Comparison of ENCODE assay signal across 8 cellular contexts in genomic region chr17:17663160-17664072, GRCh38. TPM values are rescaled to one million over a fixed set of nuclear protein-coding genes. Genes with fewer than 3 reads are reported as not detected.
DNase-seq lines count a peak whose midpoint lies in the region; ATAC-seq and TF ChIP-seq lines count a peak whose summit lies in the region.

No MANE protein-coding gene starts in this region.

- DNase-seq in GM13976 (ENCODE audit: low spot score) (peak; percentile 92), NCI-H1694 (lab: John Stamatoyannopoulos, UW) (peak; percentile 67), colonic mucosa (peak; percentile 43), mucosa of gallbladder (ENCODE audit: low spot score) (peak; percentile 45), GF-D8 (lab: John Stamatoyannopoulos, UW) (no peak)
- peak; percentile 73 to 81 for DNase-seq in activated CD4-positive, alpha-beta T cell treated with anti-CD3 and anti-CD28 coated beads for 4 hours
- peak; percentile 64 to 87 for DNase-seq in stimulated activated effector memory CD8-positive, alpha-beta T cell treated with anti-CD3 and anti-CD28 coated beads, Interleukin-12 subunit alpha, Interleukin-12 subunit beta, amount 100 ng/mL, for 72 hours (ENCODE audit: low spot score in 2 of 2)

- in situ Hi-C loops in GM13976 (cut with MboI; ENCODE audit: low sequenced_read_pairs, unreplicated experiment) = no loop called here

- H3K27me3 ChIP-seq in colonic mucosa = no peaks in the 10 kb centered on the region

- H3K4me3 Mint-ChIP-seq in stimulated activated effector memory CD8-positive, alpha-beta T cell treated with anti-CD3 and anti-CD28 coated beads, Interleukin-12 subunit alpha, Interleukin-12 subunit beta, amount 100 ng/mL, for 72 hours = peak overlapping the region; percentile 47

- TF ChIP-seq CTCF in GM13976 (IDR thresholded peaks at IDR 0.05; ENCODE audit: borderline replicate concordance, control extremely low read depth, extremely low read depth, insufficient read depth, missing control alignments) (peak; percentile 1), HEK293 (tag by site-specific recombination; IDR thresholded peaks at IDR 0.05) (no peak), colonic mucosa (IDR thresholded peaks at IDR 0.05) (no peak)

- no peak overlapping the region for H3K9ac ChIP-seq in colonic mucosa (ENCODE audit: low read depth in 2 of 2, low read length in 2 of 2)

- H3K27ac ChIP-seq in HEK293 (ENCODE audit: extremely low read depth, low read depth, low read length) (no peak overlapping the region), colonic mucosa (no peak overlapping the region)

- no peaks in the 10 kb centered on the region for H3K9me3 ChIP-seq in HEK293 (ENCODE audit: control insufficient read depth, insufficient read depth, low read depth, low read length)
- no peaks in the 10 kb centered on the region for H3K9me3 ChIP-seq in colonic mucosa

- H3K4me1 ChIP-seq in HEK293 (ENCODE audit: control insufficient read depth, insufficient read depth, low read length) (no peaks in the 10 kb centered on the region), colonic mucosa (no peaks in the 10 kb centered on the region)

- H3K27ac Mint-ChIP-seq in stimulated activated effector memory CD8-positive, alpha-beta T cell treated with anti-CD3 and anti-CD28 coated beads, Interleukin-12 subunit alpha, Interleukin-12 subunit beta, amount 100 ng/mL, for 72 hours = peak overlapping the region; percentile 77

- ATAC-seq in stimulated activated effector memory CD8-positive, alpha-beta T cell treated with anti-CD3 and anti-CD28 coated beads, Interleukin-12 subunit alpha, Interleukin-12 subunit beta, amount 100 ng/mL, for 72 hours = peak; percentile 99

- CTCF ChIA-PET in HEK293 (lab: Yijun Ruan, JAX) = interaction anchor here (0.6 to 1.4 kb wide), 6 partner anchors 19 to 1652 kb away, joined by 3 to 6 read pairs (median 3); no protein-coding TSS in a partner anchor

- POLR2A ChIA-PET in HEK293 (lab: Yijun Ruan, JAX) = interaction anchor here (0.6 to 1.3 kb wide), 5 partner anchors 12 to 383 kb away, joined by 3 to 5 read pairs (median 3); partner anchors contain the start of genes COPS3 and PEMT

- H3K36me3 Mint-ChIP-seq in stimulated activated effector memory CD8-positive, alpha-beta T cell treated with anti-CD3 and anti-CD28 coated beads, Interleukin-12 subunit alpha, Interleukin-12 subunit beta, amount 100 ng/mL, for 72 hours = peaks cover 7% of the 10 kb centered on the region

- peaks cover 5% of the 10 kb centered on the region for H3K9me3 Mint-ChIP-seq in stimulated activated effector memory CD8-positive, alpha-beta T cell treated with anti-CD3 and anti-CD28 coated beads, Interleukin-12 subunit alpha, Interleukin-12 subunit beta, amount 100 ng/mL, for 72 hours

- intact Hi-C loops in colonic mucosa (cut with DNase I) = no loop called here

- peaks cover 19% of the 10 kb centered on the region for H3K4me1 Mint-ChIP-seq in stimulated activated effector memory CD8-positive, alpha-beta T cell treated with anti-CD3 and anti-CD28 coated beads, Interleukin-12 subunit alpha, Interleukin-12 subunit beta, amount 100 ng/mL, for 72 hours

- H3K36me3 ChIP-seq in HEK293 (ENCODE audit: control insufficient read depth in 2 of 2, insufficient read depth in 1 of 2, low read length in 2 of 2) (no peaks in the 10 kb centered on the region), colonic mucosa (no peaks in the 10 kb centered on the region)

- H3K4me3 ChIP-seq in HEK293 (ENCODE audit: low read depth, low read length) = no peak overlapping the region
- H3K4me3 ChIP-seq in colonic mucosa = no peak overlapping the region

TF ChIP-seq in HEK293, 187 proteins besides CTCF, POLR2A, EP300 and RAD21 (continues in another document):
- TF ChIP-seq ZNF184 (tag by site-specific recombination; IDR thresholded peaks at IDR 0.05) = no peak
- TF ChIP-seq ZFHX2 (tag by site-specific recombination; conservative IDR thresholded peaks at IDR 0.05) = peak; percentile 97
- TF ChIP-seq KLF9 (tag by site-specific recombination; IDR thresholded peaks at IDR 0.05; ENCODE audit: low read depth) = peak; percentile 96
- peak; percentile 87 for TF ChIP-seq ZNF600 (tag by site-specific recombination; IDR thresholded peaks at IDR 0.05)
- peak; percentile 80; the same call in 1 of the 2 replicates for TF ChIP-seq KLF1 (tag by site-specific recombination; IDR thresholded peaks at IDR 0.05)
- no peak for TF ChIP-seq ZNF280D (tag by site-specific recombination; IDR thresholded peaks at IDR 0.05)
- peak; percentile 51; the same call in 1 of the 2 replicates for TF ChIP-seq ZBTB17 (tag by site-specific recombination; IDR thresholded peaks at IDR 0.05)
- TF ChIP-seq SP2 (tag by site-specific recombination; IDR thresholded peaks at IDR 0.05) = peak; percentile 64
- no peak for TF ChIP-seq REST (tag by site-specific recombination; IDR thresholded peaks at IDR 0.05)
- TF ChIP-seq HIC1 (tag by site-specific recombination; IDR thresholded peaks at IDR 0.05) = peak; percentile 57; the same call in 1 of the 2 replicates
- no peak for TF ChIP-seq ZNF404 (tag by site-specific recombination; IDR thresholded peaks at IDR 0.05)
- TF ChIP-seq ZSCAN4 (tag by site-specific recombination; IDR thresholded peaks at IDR 0.05) = peak; percentile 77

RNA-seq across cellular contexts. Expression of gene RAI1, which starts 17.8 kb away (rescaled TPM):
- total RNA-seq in colonic mucosa (10 to 100 TPM; 21.8 to 24.5 TPM), mucosa of gallbladder (60.3 TPM)
